Comparison of ENCODE assay signal across 18 cellular contexts in genomic region chr14:24321212-24321975, GRCh38. TPM values are rescaled to one million over a fixed set of nuclear protein-coding genes. Genes with fewer than 3 reads are reported as not detected.
"Had no signal": no experiment of that assay in that cellular context is flagged by ENCODE, and none has a peak within 500 bp of the region (broad histone marks: within the 10 kb centered on the region; RNA-seq: fewer than 3 reads in every experiment).

No MANE protein-coding gene starts in this region.

- H3K9me3 ChIP-seq: sigmoid colon, stomach, suprapubic skin, tibial nerve had no signal

- H3K36me3 ChIP-seq: sigmoid colon, suprapubic skin, tibial nerve had no signal

- H3K4me3 Mint-ChIP-seq: activated CD4-positive, alpha-beta memory T cell treated with anti-CD3 and anti-CD28 coated beads for 36 hours; activated naive CD8-positive, alpha-beta T cell treated with anti-CD3 and anti-CD28 coated beads, Interleukin-2, amount 50 U/mL, for 24 hours; naive thymus-derived CD8-positive, alpha-beta T cell; stimulated activated memory B cell treated with anti-CD40 and anti-IgM and Interleukin-4, amounts not matched to agents 10 μg/mL and 1 μg/mL and 100 μg/mL, for 72 hours; T-helper 17 cell had no signal

- H3K9me3 Mint-ChIP-seq: activated CD4-positive, alpha-beta memory T cell treated with anti-CD3 and anti-CD28 coated beads for 36 hours; activated naive CD8-positive, alpha-beta T cell treated with anti-CD3 and anti-CD28 coated beads, Interleukin-2, amount 50 U/mL, for 24 hours; naive thymus-derived CD8-positive, alpha-beta T cell; stimulated activated memory B cell treated with anti-CD40 and anti-IgM and Interleukin-4, amounts not matched to agents 10 μg/mL and 1 μg/mL and 100 μg/mL, for 72 hours had no signal

- H3K36me3 Mint-ChIP-seq: naive thymus-derived CD8-positive, alpha-beta T cell; stimulated activated memory B cell treated with anti-CD40 and anti-IgM and Interleukin-4, amounts not matched to agents 10 μg/mL and 1 μg/mL and 100 μg/mL, for 72 hours had no signal

- H3K27me3 ChIP-seq: suprapubic skin had no signal

- H3K4me2 ChIP-seq: smooth muscle cell had no signal

- H3K27ac ChIP-seq: sigmoid colon, stomach, suprapubic skin, tibial nerve had no signal

- H3K27ac Mint-ChIP-seq: activated CD4-positive, alpha-beta memory T cell treated with anti-CD3 and anti-CD28 coated beads for 36 hours; activated naive CD8-positive, alpha-beta T cell treated with anti-CD3 and anti-CD28 coated beads, Interleukin-2, amount 50 U/mL, for 24 hours; stimulated activated memory B cell treated with anti-CD40 and anti-IgM and Interleukin-4, amounts not matched to agents 10 μg/mL and 1 μg/mL and 100 μg/mL, for 72 hours; T-helper 17 cell had no signal

- DNase-seq: activated CD4-positive, alpha-beta memory T cell treated with anti-CD3 and anti-CD28 coated beads for 36 hours; activated CD4-positive, alpha-beta T cell treated with anti-CD3 and anti-CD28 coated beads for 48 hours; activated gamma-delta T cell; activated naive CD4-positive, alpha-beta T cell treated with anti-CD3 and anti-CD28 coated beads, Interleukin-2, amount 50 U/mL, for 16 hours; activated naive CD8-positive, alpha-beta T cell treated with anti-CD3 and anti-CD28 coated beads, Interleukin-2, amount 50 U/mL, for 24 hours; cerebellar nuclear complex; foreskin fibroblast; naive thymus-derived CD8-positive, alpha-beta T cell; sigmoid colon; stimulated activated CD4-positive, alpha-beta T cell treated with anti-CD3 and anti-CD28 coated beads, Interleukin-15, amount 100 ng/mL, for 24 hours; stomach; T-helper 17 cell had no signal

- H3K4me1 Mint-ChIP-seq: stimulated activated memory B cell treated with anti-CD40 and anti-IgM and Interleukin-4, amounts not matched to agents 10 μg/mL and 1 μg/mL and 100 μg/mL, for 72 hours had no signal

- H3K27me3 Mint-ChIP-seq: activated CD4-positive, alpha-beta memory T cell treated with anti-CD3 and anti-CD28 coated beads for 36 hours; activated naive CD8-positive, alpha-beta T cell treated with anti-CD3 and anti-CD28 coated beads, Interleukin-2, amount 50 U/mL, for 24 hours had no signal

- FAIRE-seq: endometrium had no signal

- H3K4me3 ChIP-seq: lung, sigmoid colon, smooth muscle cell, stomach, suprapubic skin, tibial nerve had no signal

RNA-seq across cellular contexts. Expression of gene ADCY4, which starts 13.5 kb away (rescaled TPM):
- polyA plus RNA-seq: smooth muscle cell had no signal

RNA-seq across cellular contexts. Expression of gene CIDEB, which starts 13.6 kb away (rescaled TPM):
- total RNA-seq: smooth muscle cell had no signal
- polyA plus RNA-seq: smooth muscle cell had no signal

RNA-seq across cellular contexts. Expression of gene RIPK3, which starts 18.4 kb away (rescaled TPM):
- polyA plus RNA-seq: smooth muscle cell had no signal
